In the genomic region with DNA sequence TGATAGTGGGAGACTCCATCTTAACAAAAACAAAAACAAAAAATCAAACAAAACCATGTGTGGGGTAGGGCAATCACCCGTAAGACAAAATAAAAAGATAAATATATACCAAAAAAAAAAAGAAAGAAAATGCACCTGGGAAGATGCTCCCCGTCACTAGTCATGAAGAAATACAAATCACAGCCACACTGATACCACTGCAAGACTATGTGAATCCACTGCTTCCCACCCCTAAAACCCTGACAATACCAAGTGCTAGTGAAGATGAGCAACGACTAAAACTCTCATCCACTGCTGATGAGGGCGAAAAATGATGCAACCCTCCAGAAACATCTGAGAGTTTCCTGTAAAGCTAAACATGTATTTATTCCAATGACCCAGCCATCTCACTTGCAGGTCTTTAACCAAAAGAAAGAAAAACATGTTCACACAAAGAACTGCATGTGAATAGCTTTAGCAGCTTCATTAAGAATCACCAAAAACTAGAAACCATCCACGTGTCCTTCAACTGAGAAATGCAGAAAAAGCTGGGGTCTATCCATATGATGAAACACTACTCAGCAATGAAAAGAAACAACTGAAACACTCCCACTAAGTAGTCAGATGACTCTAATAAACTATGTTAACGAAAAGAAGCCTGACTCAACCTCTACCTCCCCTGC, we compare ENCODE assay signal across 2 cellular contexts.
TF ChIP-seq lines count a peak whose summit lies in the region.

No MANE protein-coding gene starts in this region.

TF ChIP-seq in SK-N-SH, 30 proteins besides CTCF, POLR2A, EP300 and RAD21 (continued from another document):
- TF ChIP-seq RFX5 (IDR thresholded peaks at IDR 0.05; ENCODE audit: low read length) (no peak), TAF1 (IDR thresholded peaks at IDR 0.05; ENCODE audit: borderline replicate concordance, low read depth, low read length) (no peak), MXI1 (IDR thresholded peaks at IDR 0.05; ENCODE audit: low read depth, low read length) (no peak), NRF1 (IDR thresholded peaks at IDR 0.05; ENCODE audit: low read depth, low read length) (no peak), CHD2 (IDR thresholded peaks at IDR 0.05; ENCODE audit: low read length, partially characterized antibody) (no peak), RXRA (IDR thresholded peaks at IDR 0.05; ENCODE audit: borderline replicate concordance, low read depth) (no peak), YY1 (IDR thresholded peaks at IDR 0.05; ENCODE audit: low read depth) (no peak), SIN3A (IDR thresholded peaks at IDR 0.05; ENCODE audit: borderline replicate concordance, low read depth, low read length) (no peak), POLR2AphosphoS5 (IDR thresholded peaks at IDR 0.05; ENCODE audit: low read depth, low read length) (no peak), USF2 (IDR thresholded peaks at IDR 0.05; ENCODE audit: borderline replicate concordance, low read depth, low read length) (no peak), FOXM1 (IDR thresholded peaks at IDR 0.05; ENCODE audit: low read depth) (no peak), NFIC (IDR thresholded peaks at IDR 0.05; ENCODE audit: borderline replicate concordance) (no peak)

TF ChIP-seq in SK-N-SH treated with all-trans-retinoic acid at 6 μM for 48 hours, 23 proteins besides CTCF, POLR2A, EP300 and RAD21 (continued from another document):
- TF ChIP-seq PPARA (CRISPR knock-in tag; IDR thresholded peaks at IDR 0.05; ENCODE audit: borderline replicate concordance) (no peak), TSHZ2 (CRISPR knock-in tag; IDR thresholded peaks at IDR 0.05) (no peak), OSR1 (CRISPR knock-in tag; IDR thresholded peaks at IDR 0.05) (no peak), SNAI2 (CRISPR knock-in tag; IDR thresholded peaks at IDR 0.05) (no peak), ISL1 (CRISPR knock-in tag; IDR thresholded peaks at IDR 0.05) (no peak)
- TF ChIP-seq, protein P1, sequence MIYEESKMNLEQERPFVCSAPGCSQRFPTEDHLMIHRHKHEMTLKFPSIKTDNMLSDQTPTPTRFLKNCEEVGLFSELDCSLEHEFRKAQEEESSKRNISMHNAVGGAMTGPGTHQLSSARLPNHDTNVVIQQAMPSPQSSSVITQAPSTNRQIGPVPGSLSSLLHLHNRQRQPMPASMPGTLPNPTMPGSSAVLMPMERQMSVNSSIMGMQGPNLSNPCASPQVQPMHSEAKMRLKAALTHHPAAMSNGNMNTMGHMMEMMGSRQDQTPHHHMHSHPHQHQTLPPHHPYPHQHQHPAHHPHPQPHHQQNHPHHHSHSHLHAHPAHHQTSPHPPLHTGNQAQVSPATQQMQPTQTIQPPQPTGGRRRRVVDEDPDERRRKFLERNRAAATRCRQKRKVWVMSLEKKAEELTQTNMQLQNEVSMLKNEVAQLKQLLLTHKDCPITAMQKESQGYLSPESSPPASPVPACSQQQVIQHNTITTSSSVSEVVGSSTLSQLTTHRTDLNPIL (CRISPR knock-in tag; IDR thresholded peaks at IDR 0.05; ENCODE audit: low read depth) = no peak
